In genomic region chr6:9028086-9028485, GRCh38 we compare ENCODE assay signal across 31 cellular contexts.
"Had no signal": no experiment of that assay in that cellular context is flagged by ENCODE, and none has a peak within 500 bp of the region (broad histone marks: within the 10 kb centered on the region; RNA-seq: fewer than 3 reads in every experiment).

No MANE protein-coding gene starts in this region.

- H3K4me3 Mint-ChIP-seq: natural killer cell; nephron; neural progenitor cell; stimulated activated memory B cell treated with anti-CD40 and anti-IgM and Interleukin-4, amounts not matched to agents 10 μg/mL and 1 μg/mL and 100 μg/mL, for 72 hours; stimulated activated naive CD8-positive, alpha-beta T cell treated with anti-CD3 and anti-CD28 coated beads, Interleukin-15, amount 100 ng/mL, for 72 hours; type B pancreatic cell had no signal

- H3K4me1 Mint-ChIP-seq: nephron; neural progenitor cell; stimulated activated memory B cell treated with anti-CD40 and anti-IgM and Interleukin-4, amounts not matched to agents 10 μg/mL and 1 μg/mL and 100 μg/mL, for 72 hours; stimulated activated naive CD8-positive, alpha-beta T cell treated with anti-CD3 and anti-CD28 coated beads, Interleukin-15, amount 100 ng/mL, for 72 hours had no signal

- H3K27ac ChIP-seq: neural progenitor cell, ovary, parathyroid adenoma, psoas muscle, skin epidermis, spleen, suprapubic skin, testis, tibial artery, transverse colon, upper lobe of right lung, uterus had no signal

- H3K9me3 ChIP-seq: ovary, psoas muscle, suprapubic skin, testis, tibial artery, transverse colon, upper lobe of right lung, uterus had no signal

- H3K27me3 Mint-ChIP-seq: progenitor cell of endocrine pancreas; stimulated activated memory B cell treated with anti-CD40 and anti-IgM and Interleukin-4, amounts not matched to agents 10 μg/mL and 1 μg/mL and 100 μg/mL, for 72 hours; stimulated activated naive CD8-positive, alpha-beta T cell treated with anti-CD3 and anti-CD28 coated beads, Interleukin-15, amount 100 ng/mL, for 72 hours; type B pancreatic cell had no signal

- H3K27me3 ChIP-seq: neural progenitor cell, ovary, spleen, suprapubic skin, testis, tibial artery, transverse colon, upper lobe of right lung, uterus had no signal

- ATAC-seq: natural killer cell; psoas muscle; right cardiac atrium; sciatic nerve; stimulated activated memory B cell treated with anti-CD40 and anti-IgM and Interleukin-4, amounts not matched to agents 10 μg/mL and 1 μg/mL and 100 μg/mL, for 72 hours; stimulated activated naive CD8-positive, alpha-beta T cell treated with anti-CD3 and anti-CD28 coated beads, Interleukin-15, amount 100 ng/mL, for 72 hours; stimulated activated naive CD8-positive, alpha-beta T cell treated with anti-CD3 and anti-CD28 coated beads, Interleukin-15, Interleukin-2, amounts not matched to agents 100 U/mL and 50 U/mL, for 24 hours; upper lobe of right lung had no signal

- H3K9me3 Mint-ChIP-seq: stimulated activated naive CD8-positive, alpha-beta T cell treated with anti-CD3 and anti-CD28 coated beads, Interleukin-15, amount 100 ng/mL, for 72 hours had no signal

- H3K36me3 Mint-ChIP-seq: natural killer cell; neural progenitor cell; stimulated activated memory B cell treated with anti-CD40 and anti-IgM and Interleukin-4, amounts not matched to agents 10 μg/mL and 1 μg/mL and 100 μg/mL, for 72 hours; type B pancreatic cell had no signal

- DNase-seq: natural killer cell; occipital lobe; ovary; posterior cingulate gyrus; psoas muscle; right cardiac atrium; spleen; stimulated activated CD4-positive, alpha-beta T cell treated with anti-CD3 and anti-CD28 coated beads, Interleukin-12 subunit alpha, Interleukin-12 subunit beta, amount 100 ng/mL, for 4 hours; stimulated activated CD4-positive, alpha-beta T cell treated with anti-CD3 and anti-CD28 coated beads, Interleukin-1b, Interleukin-23, amount 100 ng/mL, for 48 hours; stimulated activated CD4-positive, alpha-beta T cell treated with anti-CD3 and anti-CD28 coated beads, Interleukin-4, amount 100 ng/mL, for 1 hour; stimulated activated CD4-positive, alpha-beta T cell treated with anti-CD3 and anti-CD28 coated beads, Interleukin-4, amount 100 ng/mL, for 4 hours; stimulated activated CD8-positive, alpha-beta memory T cell treated with anti-CD3 and anti-CD28 coated beads, Interleukin-4, amount 100 ng/mL, for 48 hours; stimulated activated naive CD4-positive, alpha-beta T cell; stimulated activated naive CD8-positive, alpha-beta T cell treated with anti-CD3 and anti-CD28 coated beads, Interleukin-15, amount 100 ng/mL, for 72 hours; stimulated activated naive CD8-positive, alpha-beta T cell treated with anti-CD3 and anti-CD28 coated beads, Interleukin-15, Interleukin-2, amounts not matched to agents 100 U/mL and 50 U/mL, for 24 hours; substantia nigra; testis; tibial artery; transverse colon; upper lobe of right lung; uterus had no signal

- H3K27ac Mint-ChIP-seq: natural killer cell; nephron; neural progenitor cell; progenitor cell of endocrine pancreas; stimulated activated memory B cell treated with anti-CD40 and anti-IgM and Interleukin-4, amounts not matched to agents 10 μg/mL and 1 μg/mL and 100 μg/mL, for 72 hours; stimulated activated naive CD8-positive, alpha-beta T cell treated with anti-CD3 and anti-CD28 coated beads, Interleukin-15, amount 100 ng/mL, for 72 hours; type B pancreatic cell had no signal

- H3K4me1 ChIP-seq: neural progenitor cell, parathyroid adenoma, psoas muscle, spleen, suprapubic skin, testis, tibial artery, transverse colon, upper lobe of right lung, uterus had no signal

- H3K4me3 ChIP-seq: neural progenitor cell, ovary, psoas muscle, skin epidermis, smooth muscle cell, spleen, suprapubic skin, testis, tibial artery, transverse colon, upper lobe of right lung, uterus had no signal

- H3K36me3 ChIP-seq: neural progenitor cell, ovary, spleen, suprapubic skin, tibial artery, transverse colon, upper lobe of right lung, uterus had no signal
